In the genomic region with DNA sequence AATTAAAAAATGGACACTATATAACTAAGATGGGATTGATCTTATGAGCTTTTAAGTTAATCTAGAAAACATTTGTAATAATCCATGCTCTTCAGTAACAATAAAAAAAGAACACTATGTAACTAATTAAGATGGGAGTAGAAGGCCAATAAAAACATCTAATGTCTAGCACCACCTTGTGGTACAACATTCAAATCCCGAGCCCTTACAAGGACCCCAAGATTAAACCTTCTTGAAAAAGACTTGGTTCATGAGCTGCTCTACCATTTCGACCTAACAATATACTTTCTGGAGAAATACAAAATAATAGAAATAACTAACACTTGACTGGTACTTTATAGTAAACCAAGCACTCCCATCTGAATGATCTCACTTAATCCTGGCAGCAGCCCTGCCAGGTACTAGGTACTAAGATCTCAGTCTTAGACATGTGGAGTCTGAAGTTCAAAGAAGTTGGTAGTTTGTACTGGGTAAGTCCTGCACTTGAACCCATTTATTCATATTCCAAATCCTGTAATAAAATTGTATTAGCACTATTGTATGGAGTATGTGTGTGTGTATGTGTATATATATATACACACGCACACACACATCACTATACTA, we compare ENCODE assay signal across 9 cellular contexts. TPM values are rescaled to one million over a fixed set of nuclear protein-coding genes. Genes with fewer than 3 reads are reported as not detected.
DNase-seq lines count a peak whose midpoint lies in the region; ATAC-seq and TF ChIP-seq lines count a peak whose summit lies in the region.
"Had no signal": no experiment of that assay in that cellular context is flagged by ENCODE, and none has a peak within 500 bp of the region (broad histone marks: within the 10 kb centered on the region; RNA-seq: fewer than 3 reads in every experiment).

No MANE protein-coding gene starts in this region.

- TF ChIP-seq CTCF in VCaP (conservative IDR thresholded peaks at IDR 0.05) (peak; percentile 79), prostate gland (IDR thresholded peaks at IDR 0.05) (peak in 3 of 4 experiments; percentile 53 to 60 (median 58))

- no peaks in the 10 kb centered on the region for H3K27me3 ChIP-seq in prostate gland (replicated peaks; ENCODE audit: insufficient read depth)
- H3K27me3 ChIP-seq: SJCRH30 had no signal

- no peaks in the 10 kb centered on the region for H3K9me3 ChIP-seq in prostate gland
- H3K9me3 ChIP-seq: SJCRH30 had no signal

- no peak overlapping the region for H3K4me3 ChIP-seq in prostate gland
- H3K4me3 ChIP-seq: SJCRH30 had no signal

- DNase-seq in CMK (ENCODE audit: low read depth) (peak; percentile 35), NCI-H146 (lab: John Stamatoyannopoulos, UW) (peak; percentile 22), globus pallidus (ENCODE audit: low spot score) (peak; percentile 45), prostate gland (ENCODE audit: low spot score) (peak; percentile 18)

- 54% methylated on average over 3 of the region's 3 CpGs for WGBS in prostate gland

- H3K27ac ChIP-seq in VCaP: peak overlapping the region; percentile 19; the same call in 1 of the 2 replicates
- no peak overlapping the region for H3K27ac ChIP-seq in prostate gland
- H3K27ac ChIP-seq: SJCRH30 had no signal

- TF ChIP-seq POLR2A in prostate gland (IDR thresholded peaks at IDR 0.05): no peak

- no peaks in the 10 kb centered on the region for H3K4me1 ChIP-seq in prostate gland (replicated peaks)
- H3K4me1 ChIP-seq: SJCRH30 had no signal

- intact Hi-C loops in prostate gland (cut with DNase I): loop anchor here (10.0 kb wide), 1 partner anchor 201 kb away; the partner anchor contains the start of gene CAPN7

- H3K36me3 ChIP-seq in prostate gland: no peaks in the 10 kb centered on the region

- ATAC-seq in GM19395 (IDR thresholded peaks at IDR 0.05; ENCODE audit: unreplicated experiment): peak; percentile 70
- no peak for ATAC-seq in HG03571 (IDR thresholded peaks at IDR 0.05; ENCODE audit: unreplicated experiment)
- no peak for ATAC-seq in HG02870 (IDR thresholded peaks at IDR 0.05; ENCODE audit: unreplicated experiment)

RNA-seq across cellular contexts. Expression of gene METTL6, which starts 21.8 kb away (rescaled TPM):
- total RNA-seq in prostate gland: 10 to 100 TPM; 12.5 to 14.8 TPM

RNA-seq across cellular contexts. Expression of gene EAF1, which starts 21.8 kb away (rescaled TPM):
- total RNA-seq in prostate gland: 10 to 100 TPM; 25.5 to 30.9 TPM
